ENCODE assay signal across 1 cellular context in the genomic region with DNA sequence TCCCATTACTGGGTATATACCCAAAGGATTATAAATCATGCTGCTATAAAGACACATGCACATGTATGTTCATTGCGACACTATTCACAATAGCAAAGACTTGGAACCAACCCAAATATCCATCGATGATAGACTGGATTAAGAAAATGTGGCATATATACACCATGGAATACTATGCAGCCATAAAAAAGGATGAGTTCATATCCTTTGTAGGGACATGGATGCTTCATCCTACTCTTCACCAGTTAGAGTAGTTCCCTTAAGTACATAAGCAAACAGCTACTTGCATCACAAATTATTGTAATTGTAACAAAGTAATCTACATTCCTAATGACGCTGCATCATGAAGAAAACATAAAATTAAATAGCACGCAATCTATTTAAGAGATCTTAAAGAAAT. TPM values are rescaled to one million over a fixed set of nuclear protein-coding genes. Genes with fewer than 3 reads are reported as not detected.
"Had no signal": no experiment of that assay in that cellular context is flagged by ENCODE, and none has a peak within 500 bp of the region (broad histone marks: within the 10 kb centered on the region; RNA-seq: fewer than 3 reads in every experiment).

No MANE protein-coding gene starts in this region.

RNA-seq across cellular contexts. Expression of a gene that starts 32.0 kb away (rescaled TPM):
- total RNA-seq: G401 had no signal
